Comparison of ENCODE assay signal across 12 cellular contexts in genomic region chr21:41069305-41069642, GRCh38.
A peak's percentile ranks its signal among the peaks of the same experiment; 100 is the strongest.
DNase-seq lines count a peak whose midpoint lies in the region; ATAC-seq and TF ChIP-seq lines count a peak whose summit lies in the region.
"Had no signal": no experiment of that assay in that cellular context is flagged by ENCODE, and none has a peak within 500 bp of the region (broad histone marks: within the 10 kb centered on the region; RNA-seq: fewer than 3 reads in every experiment).

No MANE protein-coding gene starts in this region.

- H3K27ac Mint-ChIP-seq in natural killer cell, result peak overlapping the region in 1 of 2 donors; percentile 82
- H3K27ac Mint-ChIP-seq in natural killer cell treated with Interleukin-12 subunit alpha and Interleukin-12 subunit beta and Interleukin-15 and Interleukin-18, amount 100 ng/mL, for 72 hours, result no peak overlapping the region
- H3K27ac Mint-ChIP-seq: activated naive CD4-positive, alpha-beta T cell treated with anti-CD3 and anti-CD28 coated beads, Interleukin-2, amount 10 ng/mL, durations not matched to agents 7 days and 5 days; activated T-cell treated with anti-CD3 and anti-CD28 coated beads, Interleukin-2, amount 50 U/mL, for 24 hours had no signal

- ATAC-seq in natural killer cell (no peak), HG03108 (IDR thresholded peaks at IDR 0.05; ENCODE audit: unreplicated experiment) (no peak)
- no peak for ATAC-seq in natural killer cell treated with Interleukin-12 subunit alpha and Interleukin-12 subunit beta and Interleukin-15 and Interleukin-18, amount 100 ng/mL, for 72 hours

- no peaks in the 10 kb centered on the region for H3K9me3 Mint-ChIP-seq in natural killer cell
- no peaks in the 10 kb centered on the region for H3K9me3 Mint-ChIP-seq in natural killer cell treated with Interleukin-12 subunit alpha and Interleukin-12 subunit beta and Interleukin-15 and Interleukin-18, amount 100 ng/mL, for 72 hours
- H3K9me3 Mint-ChIP-seq: activated naive CD4-positive, alpha-beta T cell treated with anti-CD3 and anti-CD28 coated beads, Interleukin-2, amount 10 ng/mL, durations not matched to agents 7 days and 5 days; activated T-cell treated with anti-CD3 and anti-CD28 coated beads, Interleukin-2, amount 50 U/mL, for 24 hours had no signal

- H3K27me3 Mint-ChIP-seq in natural killer cell (ENCODE audit: low read depth in 2 of 2), result peaks cover 14 to 17% of the 10 kb centered on the region in 2 donors
- peaks cover 24 to 30% of the 10 kb centered on the region in 2 donors for H3K27me3 Mint-ChIP-seq in natural killer cell treated with Interleukin-12 subunit alpha and Interleukin-12 subunit beta and Interleukin-15 and Interleukin-18, amount 100 ng/mL, for 72 hours

- H3K4me1 ChIP-seq in hepatocyte (ENCODE audit: insufficient read depth) (no peaks in the 10 kb centered on the region), prostate gland (replicated peaks) (no peaks in the 10 kb centered on the region)
- H3K4me1 ChIP-seq: upper lobe of right lung had no signal

- H3K79me2 ChIP-seq in hepatocyte, result no peaks in the 10 kb centered on the region

- peaks cover 3% of the 10 kb centered on the region for H3K27me3 ChIP-seq in hepatocyte
- H3K27me3 ChIP-seq in prostate gland (replicated peaks; ENCODE audit: insufficient read depth), result no peaks in the 10 kb centered on the region

- H2AFZ ChIP-seq in hepatocyte, result no peak overlapping the region

- 49% methylated on average over 4 of the region's 4 CpGs for WGBS in hepatocyte (ENCODE audit: low lambda C conversion rate, missing lambda C conversion rate)
- 39% methylated on average over 4 of the region's 4 CpGs for WGBS in prostate gland

- H3K4me1 Mint-ChIP-seq in natural killer cell, result peaks cover 7 to 9% of the 10 kb centered on the region in 2 donors
- peaks cover 7 to 8% of the 10 kb centered on the region in 2 donors for H3K4me1 Mint-ChIP-seq in natural killer cell treated with Interleukin-12 subunit alpha and Interleukin-12 subunit beta and Interleukin-15 and Interleukin-18, amount 100 ng/mL, for 72 hours (ENCODE audit: low read depth in 2 of 2)

- no peak for TF ChIP-seq POLR2A in prostate gland (IDR thresholded peaks at IDR 0.05)

- H3K36me3 ChIP-seq in hepatocyte (replicated peaks; ENCODE audit: insufficient read depth, low read depth), result no peaks in the 10 kb centered on the region
- H3K36me3 ChIP-seq in prostate gland, result no peaks in the 10 kb centered on the region
- H3K36me3 ChIP-seq: upper lobe of right lung had no signal

- H3K27ac ChIP-seq in RWPE1 (no peak overlapping the region), hepatocyte (no peak overlapping the region), prostate gland (no peak overlapping the region)
- H3K27ac ChIP-seq: C4-2B, upper lobe of right lung had no signal

- CTCF ChIA-PET in RWPE1 (lab: Yijun Ruan, JAX), result interaction anchor here (0.6 to 2.0 kb wide), 7 partner anchors 14 to 1163 kb away, joined by 3 to 22 read pairs (median 4); no protein-coding TSS in a partner anchor

- H3K4me3 ChIP-seq in hepatocyte (no peak overlapping the region), prostate gland (no peak overlapping the region)
- H3K4me3 ChIP-seq: upper lobe of right lung had no signal

- no peaks in the 10 kb centered on the region for H3K36me3 Mint-ChIP-seq in natural killer cell
- no peaks in the 10 kb centered on the region for H3K36me3 Mint-ChIP-seq in natural killer cell treated with Interleukin-12 subunit alpha and Interleukin-12 subunit beta and Interleukin-15 and Interleukin-18, amount 100 ng/mL, for 72 hours
- H3K36me3 Mint-ChIP-seq: activated naive CD4-positive, alpha-beta T cell treated with anti-CD3 and anti-CD28 coated beads, Interleukin-2, amount 10 ng/mL, durations not matched to agents 7 days and 5 days had no signal

- H3K4me3 Mint-ChIP-seq in natural killer cell, result peak overlapping the region; percentile 32
- H3K4me3 Mint-ChIP-seq in natural killer cell treated with Interleukin-12 subunit alpha and Interleukin-12 subunit beta and Interleukin-15 and Interleukin-18, amount 100 ng/mL, for 72 hours, result no peak overlapping the region

- POLR2A ChIA-PET in RWPE1 (lab: Yijun Ruan, JAX; ENCODE audit: low non-redundant PET), result no interaction called here

- TF ChIP-seq CTCF in natural killer cell (IDR thresholded peaks at IDR 0.05) (no peak), RWPE1 (conservative IDR thresholded peaks at IDR 0.05; ENCODE audit: low read depth) (peak; percentile 42), hepatocyte (IDR thresholded peaks at IDR 0.05; ENCODE audit: poor library complexity) (no peak), prostate gland (IDR thresholded peaks at IDR 0.05) (no peak)

- H3K4me2 ChIP-seq in hepatocyte, result peak overlapping the region; percentile 75

- no peaks in the 10 kb centered on the region for H3K9me2 ChIP-seq in hepatocyte (replicated peaks; ENCODE audit: insufficient read depth)

- DNase-seq in natural killer cell, result no peak
- DNase-seq in natural killer cell treated with Interleukin-12 subunit alpha and Interleukin-12 subunit beta and Interleukin-15 and Interleukin-18, amount 100 ng/mL, for 72 hours (ENCODE audit: low spot score), result no peak
- DNase-seq in RWPE1 (ENCODE audit: low spot score), result no peak
- DNase-seq in hepatocyte (ENCODE audit: low spot score), result no peak
- no peak for DNase-seq in EL
- no peak for DNase-seq in prostate gland (ENCODE audit: low spot score)
- no peak for DNase-seq in GM19240 (ENCODE audit: insufficient read length, low spot score)

- intact Hi-C loops in natural killer cell (cut with micrococcal nuclease), result loop anchor here (2.0 to 10.0 kb wide), 2 partner anchors 604 to 924 kb away; no protein-coding TSS in a partner anchor
- intact Hi-C loops in prostate gland (cut with DNase I), result loop anchor here (5.0 kb wide), 1 partner anchor 927 kb away; no protein-coding TSS in a partner anchor

- no peaks in the 10 kb centered on the region for H4K20me1 ChIP-seq in hepatocyte (ENCODE audit: insufficient read depth, poor library complexity, severe bottlenecking)

- no peaks in the 10 kb centered on the region for H3K9me3 ChIP-seq in hepatocyte (ENCODE audit: low read depth)
- no peaks in the 10 kb centered on the region for H3K9me3 ChIP-seq in prostate gland
- H3K9me3 ChIP-seq: upper lobe of right lung had no signal
